In the genomic region with DNA sequence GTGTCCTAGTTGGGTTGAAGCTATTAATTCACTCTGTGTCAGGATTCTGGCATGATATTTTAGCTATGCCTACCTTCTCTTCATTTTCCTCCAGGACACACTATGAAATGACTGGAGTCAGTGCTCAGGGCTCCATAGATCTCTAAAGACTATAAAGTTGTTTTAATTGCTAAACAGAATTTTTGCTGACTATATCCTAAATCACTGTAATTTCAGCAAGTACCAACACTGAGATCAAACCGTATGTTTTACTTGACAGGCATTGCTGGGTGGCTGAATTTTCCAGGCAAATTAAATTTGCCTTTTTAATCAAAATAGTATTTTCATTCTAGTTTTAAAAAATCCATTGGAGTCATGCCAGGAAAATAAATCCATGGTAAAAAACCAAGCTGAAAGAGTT, we compare ENCODE assay signal across 34 cellular contexts.
"Had no signal": no experiment of that assay in that cellular context is flagged by ENCODE, and none has a peak within 500 bp of the region (broad histone marks: within the 10 kb centered on the region; RNA-seq: fewer than 3 reads in every experiment).

No MANE protein-coding gene starts in this region.

- H3K27me3 ChIP-seq: MG63 had no signal

- H3K9me3 ChIP-seq: MG63 had no signal

- H3K36me3 ChIP-seq: MG63 had no signal

- H3K4me3 ChIP-seq: MG63 had no signal

- DNase-seq: Karpas-422, Kasumi-1, MG63, MM.1S, MV-4-11, NCI-H1048, NCI-H1092, NCI-H1092 treated with DMSO at 0.1 percent for 48 hours, NCI-H1105, NCI-H1105 treated with DMSO at 0.1 percent for 48 hours, NCI-H1417, NCI-H1417 treated with DMSO at 0.1 percent for 48 hours, NCI-H1436, NCI-H1436 treated with DMSO at 0.1 percent for 48 hours, NCI-H146, NCI-H1694, NCI-H1694 treated with DMSO at 0.1 percent for 48 hours, NCI-H187, NCI-H187 treated with DMSO at 0.1 percent for 48 hours, NCI-H1930, NCI-H2029, NCI-H2029 treated with DMSO at 0.1 percent for 48 hours, NCI-H2081, NCI-H2081 treated with DMSO at 0.1 percent for 48 hours, NCI-H2107, NCI-H2171, NCI-H2171 treated with DMSO at 0.1 percent for 48 hours, NCI-H2227 treated with DMSO at 0.1 percent for 48 hours, NCI-H226, NCI-H345, NCI-H446, NCI-H446 treated with DMSO at 0.1 percent for 48 hours, NCI-H510A, NCI-H510A treated with DMSO at 0.1 percent for 48 hours had no signal
